Comparison of ENCODE assay signal across 9 cellular contexts in the genomic region with DNA sequence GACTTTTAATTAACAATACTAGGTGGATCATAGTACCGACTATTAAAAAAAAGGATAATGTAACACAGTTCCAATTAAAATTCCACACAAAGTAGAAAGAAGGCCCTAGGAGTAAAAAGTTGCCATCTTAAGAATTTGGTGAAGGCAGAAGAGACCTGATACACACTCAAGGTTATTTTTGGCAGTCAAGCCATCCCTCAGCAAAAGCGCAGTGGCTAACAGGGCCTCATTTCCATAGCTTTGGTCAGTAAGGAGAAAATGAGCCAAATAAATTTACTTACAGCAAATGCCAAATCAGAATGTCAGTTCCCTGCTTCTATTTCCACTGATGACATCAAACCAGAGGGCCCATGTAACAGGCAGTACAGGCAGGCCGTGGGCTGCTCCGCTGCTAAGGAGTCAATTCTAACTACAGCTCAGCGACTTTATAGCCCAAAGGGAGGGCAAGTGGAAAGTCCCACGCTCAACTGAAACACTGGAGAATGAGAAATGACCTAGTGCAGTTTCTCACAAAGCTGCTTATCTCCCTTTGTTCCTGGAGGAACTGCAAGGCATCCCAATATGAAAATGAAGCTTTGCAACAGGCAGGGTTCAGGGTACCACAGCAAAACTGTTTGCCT. TPM values are rescaled to one million over a fixed set of nuclear protein-coding genes. Genes with fewer than 3 reads are reported as not detected.
DNase-seq lines count a peak whose midpoint lies in the region; FAIRE-seq and TF ChIP-seq lines count a peak whose summit lies in the region.
"Had no signal": no experiment of that assay in that cellular context is flagged by ENCODE, and none has a peak within 500 bp of the region (broad histone marks: within the 10 kb centered on the region; RNA-seq: fewer than 3 reads in every experiment).

No MANE protein-coding gene starts in this region.

- no peak overlapping the region for H3K18ac ChIP-seq in trophoblast cell (ENCODE audit: low read length)

- H3K4me3 ChIP-seq in SU-DHL-6 (ENCODE audit: insufficient read depth, low read length, poor library complexity, severe bottlenecking), result no peak overlapping the region
- H3K4me3 ChIP-seq in effector memory CD4-positive, alpha-beta T cell (ENCODE audit: insufficient read depth, low read depth, low read length, poor library complexity, severe bottlenecking), result no peak overlapping the region
- no peak overlapping the region for H3K4me3 ChIP-seq in trophoblast cell (ENCODE audit: low read depth, low read length)
- no peak overlapping the region for H3K4me3 ChIP-seq in GM23248

- no peak overlapping the region for H2BK5ac ChIP-seq in trophoblast cell (ENCODE audit: low read depth, low read length, poor library complexity)

- H3K23ac ChIP-seq in trophoblast cell (ENCODE audit: low read length), result no peak overlapping the region

- H2BK12ac ChIP-seq in trophoblast cell (ENCODE audit: low read length), result no peak overlapping the region

- H2BK120ac ChIP-seq in trophoblast cell (ENCODE audit: insufficient read depth, low read length, poor library complexity), result no peak overlapping the region

- TF ChIP-seq POLR2A in GM12891 (IDR thresholded peaks at IDR 0.05; ENCODE audit: low read depth, low read length) (no peak), H54 (IDR thresholded peaks at IDR 0.05; ENCODE audit: low read depth, low read length) (no peak)

- H4K20me1 ChIP-seq in SU-DHL-6 (ENCODE audit: low read depth, low read length) (peaks cover 94% of the 10 kb centered on the region), GM23248 (ENCODE audit: insufficient read depth) (peaks cover 57% of the 10 kb centered on the region)

- no peaks in the 10 kb centered on the region for H3K9me3 ChIP-seq in SU-DHL-6 (ENCODE audit: insufficient read depth, low read length)
- no peaks in the 10 kb centered on the region for H3K9me3 ChIP-seq in effector memory CD4-positive, alpha-beta T cell (ENCODE audit: control insufficient read depth, low read length)
- H3K9me3 ChIP-seq in trophoblast cell (ENCODE audit: insufficient read depth, low read depth, low read length), result no peaks in the 10 kb centered on the region
- H3K9me3 ChIP-seq in GM23248 (ENCODE audit: low read depth), result no peaks in the 10 kb centered on the region

- in situ Hi-C loops in GM23248 (cut with MboI), result no loop called here

- H4K8ac ChIP-seq in trophoblast cell (ENCODE audit: low read depth, low read length), result no peak overlapping the region

- DNase-seq in GM12891 (ENCODE audit: insufficient read length, low spot score) (peak; percentile 14), H54 (ENCODE audit: insufficient read length, low spot score) (no peak), trophoblast cell (no peak), NOMO-1 (lab: John Stamatoyannopoulos, UW; ENCODE audit: unreplicated experiment in 2 of 2) (no peak), iPS-NIHi11 (ENCODE audit: low spot score) (no peak), GM23248 (no peak)
- peak; percentile 6 to 15 (median 13) for DNase-seq in effector memory CD4-positive, alpha-beta T cell

- H3F3A ChIP-seq in SU-DHL-6 (ENCODE audit: insufficient read depth) (peaks cover 6% of the 10 kb centered on the region; the same call in 1 of the 2 replicates), GM23248 (ENCODE audit: insufficient read depth) (0 out of 2 replicates have a peak, but pooled peaks cover 1% of the 10 kb centered on the region)

- H3K36me3 ChIP-seq in SU-DHL-6 (ENCODE audit: low read length) (peaks cover 32% of the 10 kb centered on the region), trophoblast cell (ENCODE audit: control insufficient read depth in 1 of 2, insufficient read depth in 2 of 2, low read length in 2 of 2) (peaks cover 4 to 7% of the 10 kb centered on the region in 2 experiments), GM23248 (ENCODE audit: low read depth) (peaks cover 24% of the 10 kb centered on the region)
- peaks cover 20% of the 10 kb centered on the region for H3K36me3 ChIP-seq in effector memory CD4-positive, alpha-beta T cell (ENCODE audit: control insufficient read depth, insufficient read depth, low read length)

- no peak overlapping the region for H4K91ac ChIP-seq in trophoblast cell (ENCODE audit: low read depth, low read length)

- no peaks in the 10 kb centered on the region for H3K79me1 ChIP-seq in trophoblast cell (ENCODE audit: low read length)

- no peak overlapping the region for H2AK5ac ChIP-seq in trophoblast cell (ENCODE audit: low read length)

- H3K14ac ChIP-seq in trophoblast cell (ENCODE audit: low read length), result no peak overlapping the region

- H3K4me1 ChIP-seq in effector memory CD4-positive, alpha-beta T cell (ENCODE audit: control insufficient read depth, insufficient read depth, low read length, poor library complexity, severe bottlenecking), result peaks cover 31% of the 10 kb centered on the region
- H3K4me1 ChIP-seq in trophoblast cell (ENCODE audit: control insufficient read depth in 1 of 2, insufficient read depth in 2 of 2, low read length in 2 of 2) (peaks cover 2% of the 10 kb centered on the region in 2 experiments), GM23248 (ENCODE audit: insufficient read depth) (peaks cover 35% of the 10 kb centered on the region)

- TF ChIP-seq CTCF in SU-DHL-6 (IDR thresholded peaks at IDR 0.05; ENCODE audit: insufficient read depth, low read length, poor library complexity, severe bottlenecking), result no peak

- H3K79me2 ChIP-seq in SU-DHL-6 (ENCODE audit: insufficient read depth, low read length) (peaks cover 99% of the 10 kb centered on the region), trophoblast cell (ENCODE audit: control insufficient read depth, insufficient read depth, low read length, poor library complexity) (peaks cover 12% of the 10 kb centered on the region), GM23248 (ENCODE audit: insufficient read depth) (peaks cover 100% of the 10 kb centered on the region)

- FAIRE-seq in GM12891 (lab: Jason Lieb, UNC) (peak; percentile 79), H54 (lab: Jason Lieb, UNC) (peak; percentile 94)

- no CpG with 5 or more reads among the region's 6 CpGs for WGBS in trophoblast cell (ENCODE audit: extremely low coverage, insufficient coverage, insufficient read length)
- WGBS in GM23248 (ENCODE audit: low coverage in 1 of 2, low lambda C conversion rate in 2 of 2, missing lambda C conversion rate in 2 of 2), 2 experiments, result 75 to 76% methylated on average over 6 of the region's 6 CpGs

- H3K27me3 ChIP-seq in SU-DHL-6 (ENCODE audit: low read length), result no peaks in the 10 kb centered on the region
- H3K27me3 ChIP-seq in effector memory CD4-positive, alpha-beta T cell (replicated peaks; ENCODE audit: control insufficient read depth, insufficient read depth, low read length, poor library complexity, severe bottlenecking), result no peaks in the 10 kb centered on the region
- no peaks in the 10 kb centered on the region for H3K27me3 ChIP-seq in trophoblast cell (ENCODE audit: insufficient read depth, low read length)
- no peaks in the 10 kb centered on the region for H3K27me3 ChIP-seq in GM23248 (replicated peaks; ENCODE audit: insufficient read depth)

- no peaks in the 10 kb centered on the region for H3K9me2 ChIP-seq in SU-DHL-6 (replicated peaks; ENCODE audit: insufficient read depth, low read length)
- H3K9me2 ChIP-seq in GM23248 (ENCODE audit: insufficient read depth), result no peaks in the 10 kb centered on the region

- H4K12ac ChIP-seq in trophoblast cell (ENCODE audit: low read depth, low read length), result no peak overlapping the region

- H3K9ac ChIP-seq in SU-DHL-6 (ENCODE audit: low read length) (no peak overlapping the region), trophoblast cell (ENCODE audit: low read length) (no peak overlapping the region), GM23248 (no peak overlapping the region)

- H3K4me2 ChIP-seq in SU-DHL-6 (ENCODE audit: low read depth, low read length, poor library complexity, severe bottlenecking) (peak overlapping the region; percentile 31), trophoblast cell (ENCODE audit: low read length) (no peak overlapping the region), GM23248 (ENCODE audit: unreplicated experiment) (no peak overlapping the region)

- H2AFZ ChIP-seq in SU-DHL-6 (ENCODE audit: low read depth, low read length, severe bottlenecking), result no peak overlapping the region
- no peak overlapping the region for H2AFZ ChIP-seq in trophoblast cell (ENCODE audit: insufficient read depth, low read length, poor library complexity)
- H2AFZ ChIP-seq in GM23248, result no peak overlapping the region

- H3K27ac ChIP-seq in SU-DHL-6 (ENCODE audit: low read depth, low read length) (no peak overlapping the region), trophoblast cell (ENCODE audit: low read depth, low read length) (no peak overlapping the region), GM23248 (no peak overlapping the region)
- H3K27ac ChIP-seq in effector memory CD4-positive, alpha-beta T cell (ENCODE audit: insufficient read depth, low read length, poor library complexity, severe bottlenecking), result no peak overlapping the region
- H3K27ac ChIP-seq: HL-60 had no signal

- peak overlapping the region; percentile 71 for H3K4ac ChIP-seq in trophoblast cell (ENCODE audit: low read depth, low read length)

TF ChIP-seq in GM12891, 5 proteins besides CTCF, POLR2A, EP300 and RAD21:
- TF ChIP-seq PAX5 (IDR thresholded peaks at IDR 0.05; ENCODE audit: insufficient read depth, low read length, severe bottlenecking) (no peak), POLR2AphosphoS5 (IDR thresholded peaks at IDR 0.05; ENCODE audit: low read depth, low read length) (no peak), SPI1 (IDR thresholded peaks at IDR 0.05; ENCODE audit: low read depth, low read length) (no peak; the same call in 1 of the 2 replicates), POU2F2 (IDR thresholded peaks at IDR 0.05; ENCODE audit: low read depth, low read length) (no peak), TAF1 (IDR thresholded peaks at IDR 0.05; ENCODE audit: low read depth, low read length) (no peak)
TF ChIP-seq in GM12891: peak in this region for 0.

RNA-seq across cellular contexts. Expression of gene ARGLU1, which starts 6.3 kb away (rescaled TPM):
- 113 TPM for polyA plus RNA-seq in GM12891 (2012; ENCODE audit: low read depth, missing spikeins)
- 92.8 and 95.6 TPM in 2 replicates for polyA plus RNA-seq in trophoblast cell (2013)
- 38.4 and 55.8 TPM in 2 replicates for total RNA-seq in GM23248 (2014; rRNA removed; shearing (Covaris generic))
- 51.2 and 61.5 TPM in 2 replicates for polyA plus RNA-seq in GM23248 (2016; fragmentation: Nextera tagmentation; extraction: Ambion mirVana)

RNA-seq across cellular contexts. Expression of gene EFNB2, which starts 26.2 kb away (rescaled TPM):
- 0.10 TPM for polyA plus RNA-seq in GM12891 (2012; ENCODE audit: low read depth, missing spikeins)
- 67.0 and 70.6 TPM in 2 replicates for polyA plus RNA-seq in trophoblast cell (2013)
- 0.43 TPM in 1 of 2 replicates, not detected in the other for total RNA-seq in GM23248 (2014; rRNA removed; shearing (Covaris generic))
- 0.05 and 0.06 TPM in 2 replicates for polyA plus RNA-seq in GM23248 (2016; fragmentation: Nextera tagmentation; extraction: Ambion mirVana)

Comparison
In these comparisons a context has a peak if more than half of its experiments do, and no peak if none do; other contexts are left out.
1. DNase-seq: peak in GM12891 (single experiment) and effector memory CD4-positive, alpha-beta T cell (3 of 3); none in H54 (single experiment), trophoblast cell (0 of 2), NOMO-1 (0 of 2), iPS-NIHi11 (single experiment) and GM23248 (single experiment).